In the genomic region with DNA sequence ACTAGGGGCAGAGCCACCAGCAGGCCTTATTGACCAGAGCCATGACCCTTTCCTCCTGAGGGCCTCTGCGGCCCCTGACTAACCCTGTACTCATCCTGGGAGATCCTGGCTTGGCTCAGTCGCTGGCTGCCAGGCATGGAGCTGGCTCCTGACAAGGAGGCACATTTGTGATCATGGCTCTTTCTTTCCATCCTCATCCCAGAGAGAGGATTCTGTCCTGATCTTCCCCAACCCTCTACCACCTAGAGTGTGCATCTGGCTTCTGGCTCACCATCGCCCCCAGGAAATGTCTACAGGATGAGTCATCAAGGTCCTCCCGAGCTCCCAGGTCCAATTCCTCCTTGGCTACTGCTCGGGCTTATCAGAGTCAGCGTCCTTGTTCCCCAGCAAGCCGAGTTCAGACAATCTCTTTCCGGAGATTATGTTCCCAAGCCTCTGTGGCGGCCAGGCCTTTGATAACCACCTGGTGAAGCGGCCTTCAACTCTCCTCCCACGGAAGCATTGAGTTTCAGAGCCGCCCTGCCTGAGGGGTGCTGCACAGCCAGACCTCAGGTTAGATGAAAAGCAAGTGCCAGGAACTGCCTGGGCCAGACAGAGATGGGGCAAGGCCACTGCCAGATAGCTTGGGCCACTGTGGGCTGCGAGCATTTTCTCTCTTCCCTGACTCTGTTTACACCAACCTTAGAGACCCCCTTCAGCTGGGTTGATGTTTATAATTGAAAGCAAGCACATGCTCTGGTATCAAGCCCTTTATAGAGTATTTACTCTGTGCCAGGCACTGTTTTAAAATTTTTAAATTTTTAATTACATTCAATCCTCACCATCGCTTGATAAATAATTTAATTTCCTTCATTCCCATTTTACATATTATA, we compare ENCODE assay signal across 12 cellular contexts. TPM values are rescaled to one million over a fixed set of nuclear protein-coding genes. Genes with fewer than 3 reads are reported as not detected.
A peak's percentile ranks its signal among the peaks of the same experiment; 100 is the strongest.
DNase-seq lines count a peak whose midpoint lies in the region; ATAC-seq and TF ChIP-seq lines count a peak whose summit lies in the region.
"Had no signal": no experiment of that assay in that cellular context is flagged by ENCODE, and none has a peak within 500 bp of the region (broad histone marks: within the 10 kb centered on the region; RNA-seq: fewer than 3 reads in every experiment).

No MANE protein-coding gene starts in this region.

- TF ChIP-seq CTCF in astrocyte of the spinal cord (IDR thresholded peaks at IDR 0.05; ENCODE audit: low read depth, low read length) (no peak), CD14-positive monocyte (IDR thresholded peaks at IDR 0.05) (no peak)

- ATAC-seq in HG03457 (IDR thresholded peaks at IDR 0.05; ENCODE audit: unreplicated experiment): no peak
- ATAC-seq: activated T-cell treated with anti-CD3 and anti-CD28 coated beads, Interleukin-2, amount 50 U/mL, for 4 hours had no signal

- no peaks in the 10 kb centered on the region for H3K4me1 Mint-ChIP-seq in CD14-positive monocyte

- no peak overlapping the region for H3K27ac Mint-ChIP-seq in CD14-positive monocyte
- H3K27ac Mint-ChIP-seq: T-helper 2 cell treated with Interferon-gamma antibody and Interleukin-4, amounts not matched to agents 5 μg/mL and 100 μg/mL, for 36 hours had no signal

- intact Hi-C loops in CD14-positive monocyte (cut with micrococcal nuclease): no loop called here

- DNase-seq in Daoy (ENCODE audit: low read depth) (peak; percentile 81), LoVo (ENCODE audit: low spot score) (peak; percentile 75), astrocyte of the spinal cord (ENCODE audit: low read depth, low spot score) (peak; percentile 52), left kidney (ENCODE audit: low read depth, low spot score) (peak; percentile 84), cerebellar cortex (ENCODE audit: low spot score) (no peak), NCI-H187 (lab: John Stamatoyannopoulos, UW) (no peak), CD14-positive monocyte (ENCODE audit: low spot score) (no peak)
- DNase-seq: activated T-cell treated with anti-CD3 and anti-CD28 coated beads, Interleukin-2, amount 50 U/mL, for 4 hours; MM.1S; NCI-H748 treated with DMSO at 0.1 percent for 48 hours had no signal

- H3K4me3 ChIP-seq in astrocyte of the spinal cord (ENCODE audit: low read depth, low read length): no peak overlapping the region

- H3K9me3 Mint-ChIP-seq in CD14-positive monocyte: peaks cover 0 to 1% (median 0%) of the 10 kb centered on the region in 7 donors
- H3K9me3 Mint-ChIP-seq: activated T-cell treated with anti-CD3 and anti-CD28 coated beads, Interleukin-2, amount 50 U/mL, for 4 hours; T-helper 2 cell treated with Interferon-gamma antibody and Interleukin-4, amounts not matched to agents 5 μg/mL and 100 μg/mL, for 36 hours had no signal

- H3K4me3 Mint-ChIP-seq in CD14-positive monocyte: no peak overlapping the region
- H3K4me3 Mint-ChIP-seq: activated T-cell treated with anti-CD3 and anti-CD28 coated beads, Interleukin-2, amount 50 U/mL, for 4 hours; T-helper 2 cell treated with Interferon-gamma antibody and Interleukin-4, amounts not matched to agents 5 μg/mL and 100 μg/mL, for 36 hours had no signal

- H3K36me3 Mint-ChIP-seq in CD14-positive monocyte: no peaks in the 10 kb centered on the region

- in situ Hi-C loops in astrocyte of the spinal cord (cut with HindIII; ENCODE audit: low sequenced_read_pairs): loop anchor here (25.0 kb wide), 1 partner anchor 187 kb away; no protein-coding TSS in a partner anchor

- peaks cover 0 to 7% (median 0%) of the 10 kb centered on the region in 3 donors for H3K27me3 Mint-ChIP-seq in CD14-positive monocyte (ENCODE audit: low read depth in 3 of 3)

RNA-seq across cellular contexts. Expression of a gene that starts 44.3 kb away (rescaled TPM):
- 163 and 204 TPM in 2 replicates for total RNA-seq in Daoy (2014; rRNA removed; shearing (Covaris generic))
- 10 to 100 TPM; 39.0 to 43.2 TPM for polyA plus RNA-seq in CD14-positive monocyte

Comparison
In these comparisons a context has a peak if more than half of its experiments do, and no peak if none do; other contexts are left out.
1. DNase-seq: peak in Daoy (single experiment), LoVo (single experiment), astrocyte of the spinal cord (single experiment) and left kidney (single experiment); none in cerebellar cortex (single experiment), NCI-H187 (0 of 2) and CD14-positive monocyte (single experiment).